In the genomic region with DNA sequence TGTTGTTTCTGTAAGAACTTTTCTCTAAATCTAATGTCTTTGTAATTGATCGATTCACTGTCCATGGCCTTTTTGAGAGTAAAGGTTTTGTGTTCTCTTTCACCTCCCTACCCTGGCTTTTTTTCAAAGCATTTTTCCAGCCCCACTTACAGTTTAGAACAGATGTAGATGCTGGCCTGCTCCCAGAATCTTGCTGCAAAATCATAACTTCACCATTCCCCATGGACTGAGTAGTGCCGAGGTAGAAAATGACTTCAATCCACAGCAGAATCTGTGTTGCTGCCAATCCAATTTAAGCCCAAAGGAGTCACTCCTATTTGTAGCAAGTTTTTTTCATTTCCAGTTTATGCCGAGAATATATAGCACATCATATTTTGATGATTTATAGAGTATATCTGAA, we compare ENCODE assay signal across 19 cellular contexts.
A peak's percentile ranks its signal among the peaks of the same experiment; 100 is the strongest.
DNase-seq lines count a peak whose midpoint lies in the region; ATAC-seq, FAIRE-seq and TF ChIP-seq lines count a peak whose summit lies in the region.
"Had no signal": no experiment of that assay in that cellular context is flagged by ENCODE, and none has a peak within 500 bp of the region (broad histone marks: within the 10 kb centered on the region; RNA-seq: fewer than 3 reads in every experiment).

No MANE protein-coding gene starts in this region.

- H3K27me3 Mint-ChIP-seq in nephron (ENCODE audit: low read depth), result no peaks in the 10 kb centered on the region
- H3K27me3 Mint-ChIP-seq: B cell; CD4-positive, alpha-beta memory T cell had no signal

- H3K36me3 Mint-ChIP-seq in nephron (ENCODE audit: low read depth), result no peaks in the 10 kb centered on the region
- H3K36me3 Mint-ChIP-seq: CD4-positive, alpha-beta memory T cell had no signal

- no peak overlapping the region for H3K4me3 Mint-ChIP-seq in nephron
- H3K4me3 Mint-ChIP-seq: B cell; CD4-positive, alpha-beta memory T cell had no signal

- H3K9me3 Mint-ChIP-seq in nephron, result no peaks in the 10 kb centered on the region
- H3K9me3 Mint-ChIP-seq: CD4-positive, alpha-beta memory T cell had no signal

- ATAC-seq in HG03196 (IDR thresholded peaks at IDR 0.05; ENCODE audit: unreplicated experiment), result no peak

- peak overlapping the region; percentile 28 to 41 (median 37) for H3K27ac Mint-ChIP-seq in nephron
- H3K27ac Mint-ChIP-seq: B cell; CD4-positive, alpha-beta memory T cell had no signal

- peaks cover 37% of the 10 kb centered on the region for H3K4me1 Mint-ChIP-seq in nephron

- FAIRE-seq in urothelium cell line (lab: Jason Lieb, UNC), result no peak
- FAIRE-seq: D721Med had no signal

- DNase-seq in DMS 273 (lab: John Stamatoyannopoulos, UW; ENCODE audit: unreplicated experiment), result peak; percentile 82
- DNase-seq in NCI-H1694 treated with DMSO at 0.1 percent for 48 hours (lab: John Stamatoyannopoulos, UW), result peak; percentile 61
- peak; percentile 78 for DNase-seq in fibroblast of peridontal ligament (ENCODE audit: extremely low read depth)
- DNase-seq in NCI-H187 (lab: John Stamatoyannopoulos, UW), result no peak
- DNase-seq in urothelium cell line (ENCODE audit: low spot score), result no peak
- no peak for DNase-seq in NCI-H2107 (lab: John Stamatoyannopoulos, UW)
- DNase-seq: CD4-positive, alpha-beta memory T cell; HCEC 1CT; IMR-90; Kasumi-1; NCI-H2081; NCI-H226; NCI-H526 treated with DMSO at 0.1 percent for 48 hours; OCI-M1; RPMI8226 had no signal

- no peak for TF ChIP-seq CTCF in nephron (IDR thresholded peaks at IDR 0.05; ENCODE audit: unreplicated experiment in 3 of 3)

Comparison
In these comparisons a context has a peak if more than half of its experiments do, and no peak if none do; other contexts are left out.
1. DNase-seq: peak in DMS 273 (single experiment), NCI-H1694 treated with DMSO at 0.1 percent for 48 hours (single experiment) and fibroblast of peridontal ligament (single experiment); none in NCI-H187 (0 of 2), urothelium cell line (single experiment) and NCI-H2107 (single experiment).